ENCODE assay signal across 8 cellular contexts in genomic region chr11:72112541-72113136, GRCh38. TPM values are rescaled to one million over a fixed set of nuclear protein-coding genes. Genes with fewer than 3 reads are reported as not detected.
A peak's percentile ranks its signal among the peaks of the same experiment; 100 is the strongest.
DNase-seq lines count a peak whose midpoint lies in the region; ATAC-seq and TF ChIP-seq lines count a peak whose summit lies in the region.

TSS of gene ANAPC15 (minus strand) at chr11:72112695. CDS start at chr11:72111276, 1,419 bp downstream.

- CTCF ChIA-PET in PC-9 (lab: Charles Lee), result no interaction called here

- peaks cover 10% of the 10 kb centered on the region; the same call in 1 of the 2 replicates for H3F3A ChIP-seq in PC-9 (ENCODE audit: insufficient read depth, low read depth)

- H3K4me3 ChIP-seq in Jurkat, Clone E6-1 (ENCODE audit: low read length), result peak within 1 kb of the TSS; percentile 91
- peak within 1 kb of the TSS; percentile 56 for H3K4me3 ChIP-seq in PC-9
- H3K4me3 ChIP-seq in esophagus (ENCODE audit: low read depth in 1 of 2, low read length in 2 of 2), result peak within 1 kb of the TSS; percentile 59 to 72
- H3K4me3 ChIP-seq in mucosa of stomach (ENCODE audit: low read length), result peak within 1 kb of the TSS; percentile 81

- H3K27ac ChIP-seq in PC-9, result peak within 1 kb of the TSS; percentile 70
- peak within 1 kb of the TSS; percentile 89 to 98 for H3K27ac ChIP-seq in esophagus (ENCODE audit: low read depth in 2 of 2, low read length in 1 of 2)

- no peaks in the 10 kb centered on the region for H3K27me3 ChIP-seq in PC-9 (ENCODE audit: insufficient read depth, low read depth)
- no peaks in the 10 kb centered on the region for H3K27me3 ChIP-seq in esophagus (ENCODE audit: control insufficient read depth in 1 of 2, insufficient read depth in 2 of 2, low read length in 2 of 2)
- no peaks in the 10 kb centered on the region for H3K27me3 ChIP-seq in mucosa of stomach (ENCODE audit: control insufficient read depth, insufficient read depth, low read length)

- H3K9ac ChIP-seq in mucosa of stomach (ENCODE audit: low read length), result peak within 1 kb of the TSS; percentile 79

- H3K36me3 Mint-ChIP-seq in activated T-cell treated with anti-CD3 and anti-CD28 coated beads, Interleukin-2, amount 50 U/mL, for 24 hours (ENCODE audit: low read depth), result peaks cover 39% of the 10 kb centered on the region

- H3K9me2 ChIP-seq in PC-9 (ENCODE audit: insufficient read depth), result no peaks in the 10 kb centered on the region

- H3K9me3 ChIP-seq in PC-9 (ENCODE audit: insufficient read depth, low read depth), result no peaks in the 10 kb centered on the region
- no peaks in the 10 kb centered on the region for H3K9me3 ChIP-seq in esophagus (ENCODE audit: control insufficient read depth in 2 of 2, insufficient read depth in 1 of 2, low read depth in 1 of 2, low read length in 1 of 2)
- H3K9me3 ChIP-seq in mucosa of stomach (ENCODE audit: control insufficient read depth, low read length), result no peaks in the 10 kb centered on the region

- H3K79me2 ChIP-seq in PC-9 (ENCODE audit: low read depth), result 0 out of 2 replicates have a peak, but pooled peaks cover 4% of the 10 kb centered on the region

- 0 to 1% methylated on average over 32 of the region's 32 CpGs for WGBS in esophagus, 2 donors

- H3K4me1 ChIP-seq in PC-9 (replicated peaks; ENCODE audit: insufficient read depth) (peaks cover 14% of the 10 kb centered on the region), esophagus (ENCODE audit: control insufficient read depth in 2 of 2, insufficient read depth in 2 of 2, low read length in 1 of 2) (no peaks in the 10 kb centered on the region), mucosa of stomach (ENCODE audit: control insufficient read depth, insufficient read depth, low read length) (peaks cover 14% of the 10 kb centered on the region)

- H3K36me3 ChIP-seq in PC-9 (ENCODE audit: low read depth) (no peaks in the 10 kb centered on the region), esophagus (ENCODE audit: control insufficient read depth in 2 of 2, insufficient read depth in 2 of 2, low read length in 1 of 2) (peaks cover 2 to 13% of the 10 kb centered on the region in 2 donors), mucosa of stomach (ENCODE audit: control insufficient read depth, insufficient read depth, low read length) (no peaks in the 10 kb centered on the region)

- peak; percentile 86 for DNase-seq in DMS114 treated with DMSO at 0.1 percent for 48 hours (lab: John Stamatoyannopoulos, UW; ENCODE audit: unreplicated experiment)
- peak; percentile 100 for DNase-seq in Jurkat, Clone E6-1 (ENCODE audit: low read depth, low spot score)
- peak; percentile 97 to 99 for DNase-seq in PC-9
- peak; percentile 97 for DNase-seq in activated T-cell treated with anti-CD3 and anti-CD28 coated beads, Interleukin-2, amount 50 U/mL, for 24 hours
- peak; percentile 94 to 96 for DNase-seq in stimulated activated CD8-positive, alpha-beta memory T cell treated with anti-CD3 and anti-CD28 coated beads, Interleukin-7, amount 100 ng/mL, for 1 hour (ENCODE audit: low read depth in 2 of 2)

- BruUV-seq in PC-9 (replicated peaks; lab: Mats Ljungman, UMichigan), result no TSS peak

- H3K4me1 Mint-ChIP-seq in activated T-cell treated with anti-CD3 and anti-CD28 coated beads, Interleukin-2, amount 50 U/mL, for 24 hours (ENCODE audit: low read depth), result peaks cover 21% of the 10 kb centered on the region

- intact Hi-C loops in PC-9 (cut with micrococcal nuclease; ENCODE audit: unreplicated experiment), result loop anchor here (1.0 kb wide), 5 partner anchors 9 to 302 kb away; partner anchors contain the start of genes LAMTOR1, LRRC51 and NUMA1

- peak within 1 kb of the TSS; percentile 100 for H3K27ac Mint-ChIP-seq in activated T-cell treated with anti-CD3 and anti-CD28 coated beads, Interleukin-2, amount 50 U/mL, for 24 hours

- POLR2A ChIA-PET in PC-9 (lab: Charles Lee; ENCODE audit: unreplicated experiment), result interaction anchor here (0.5 to 1.2 kb wide), 4 partner anchors 78 to 529 kb away, joined by 3 to 6 read pairs (median 4); no protein-coding TSS in a partner anchor

- no peaks in the 10 kb centered on the region for H3K27me3 Mint-ChIP-seq in activated T-cell treated with anti-CD3 and anti-CD28 coated beads, Interleukin-2, amount 50 U/mL, for 24 hours

- no peaks in the 10 kb centered on the region for H3K9me3 Mint-ChIP-seq in activated T-cell treated with anti-CD3 and anti-CD28 coated beads, Interleukin-2, amount 50 U/mL, for 24 hours

- H3K4me3 Mint-ChIP-seq in activated T-cell treated with anti-CD3 and anti-CD28 coated beads, Interleukin-2, amount 50 U/mL, for 24 hours, result peak within 1 kb of the TSS; percentile 98

- peak within 1 kb of the TSS; percentile 87 for H2AFZ ChIP-seq in PC-9

- peak within 1 kb of the TSS; percentile 92 for H3K4me2 ChIP-seq in PC-9

- peak; percentile 72 for ATAC-seq in GM21619 (IDR thresholded peaks at IDR 0.05; ENCODE audit: unreplicated experiment)

- no peaks in the 10 kb centered on the region for H4K20me1 ChIP-seq in PC-9 (ENCODE audit: insufficient read depth)

- no peak for TF ChIP-seq CTCF in PC-9 (conservative IDR thresholded peaks at IDR 0.05)

RNA-seq across cellular contexts. Expression of gene ANAPC15, which starts in this region (rescaled TPM):
- polyA plus RNA-seq in Jurkat, Clone E6-1 (2012; ENCODE audit: insufficient read depth, insufficient read length), result 262 TPM
- total RNA-seq in PC-9 (2021), result 77.2 and 97.8 TPM in 2 replicates
- polyA plus RNA-seq in esophagus, result 10 to 100 TPM; 46.8 to 60.0 TPM

Comparison
In these comparisons a context has a peak if more than half of its experiments do, and no peak if none do; other contexts are left out.
1. Peak in every context shown above with its lines: DNase-seq, ATAC-seq, H3K4me3 ChIP-seq and H3K27ac ChIP-seq.